In the genomic region with DNA sequence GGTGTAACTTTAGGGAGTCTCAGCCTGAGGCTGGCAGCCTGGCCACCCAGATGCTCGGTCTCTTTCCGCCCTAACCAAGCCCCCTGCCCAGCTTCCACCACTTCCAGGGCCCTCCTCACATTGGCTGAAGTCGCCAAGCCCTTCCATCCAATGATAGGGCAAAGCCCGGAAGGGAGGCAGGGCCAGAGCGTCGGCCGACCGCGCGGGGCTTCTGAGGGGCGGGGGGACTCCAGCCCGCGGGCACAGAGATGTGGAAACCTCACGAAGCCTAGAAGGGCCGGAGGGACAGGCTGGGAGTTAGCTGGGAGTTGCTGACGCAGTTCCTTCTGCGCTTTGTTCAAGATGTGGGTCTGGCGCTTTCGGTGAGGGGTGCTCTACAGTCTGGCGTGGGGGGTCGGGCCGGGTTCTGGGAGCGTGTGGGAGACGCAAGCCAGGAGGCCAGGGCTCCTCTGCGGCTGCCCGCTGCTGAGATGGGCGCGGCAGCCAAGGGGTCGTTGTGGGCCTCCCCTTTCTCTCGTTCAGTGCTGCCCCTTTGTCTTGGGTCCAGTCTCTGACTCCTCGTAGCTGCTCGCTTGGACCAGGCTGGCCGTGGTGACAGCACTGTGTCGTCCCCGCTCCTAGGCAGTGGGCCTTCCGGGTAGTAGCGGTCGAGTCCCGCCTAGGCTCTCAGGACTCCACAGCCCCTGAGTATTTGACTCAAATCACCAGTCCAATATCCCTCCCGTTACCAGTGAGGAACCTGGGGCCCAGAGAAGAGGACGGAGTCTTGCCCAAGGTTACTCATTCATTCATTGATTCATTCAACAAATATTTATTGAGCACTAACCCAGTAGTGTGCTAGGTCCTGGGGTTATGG, we compare ENCODE assay signal across 1 cellular context.
TF ChIP-seq lines count a peak whose summit lies in the region.

A gene (plus strand): TSS at position 319 of the 856 bp plus-strand sequence. CDS start 9,230 bp downstream, outside the sequence.

TF ChIP-seq in HepG2, 621 proteins besides CTCF, POLR2A, EP300 and RAD21 (continued from another document and continues in another):
- TF ChIP-seq, protein P1, sequence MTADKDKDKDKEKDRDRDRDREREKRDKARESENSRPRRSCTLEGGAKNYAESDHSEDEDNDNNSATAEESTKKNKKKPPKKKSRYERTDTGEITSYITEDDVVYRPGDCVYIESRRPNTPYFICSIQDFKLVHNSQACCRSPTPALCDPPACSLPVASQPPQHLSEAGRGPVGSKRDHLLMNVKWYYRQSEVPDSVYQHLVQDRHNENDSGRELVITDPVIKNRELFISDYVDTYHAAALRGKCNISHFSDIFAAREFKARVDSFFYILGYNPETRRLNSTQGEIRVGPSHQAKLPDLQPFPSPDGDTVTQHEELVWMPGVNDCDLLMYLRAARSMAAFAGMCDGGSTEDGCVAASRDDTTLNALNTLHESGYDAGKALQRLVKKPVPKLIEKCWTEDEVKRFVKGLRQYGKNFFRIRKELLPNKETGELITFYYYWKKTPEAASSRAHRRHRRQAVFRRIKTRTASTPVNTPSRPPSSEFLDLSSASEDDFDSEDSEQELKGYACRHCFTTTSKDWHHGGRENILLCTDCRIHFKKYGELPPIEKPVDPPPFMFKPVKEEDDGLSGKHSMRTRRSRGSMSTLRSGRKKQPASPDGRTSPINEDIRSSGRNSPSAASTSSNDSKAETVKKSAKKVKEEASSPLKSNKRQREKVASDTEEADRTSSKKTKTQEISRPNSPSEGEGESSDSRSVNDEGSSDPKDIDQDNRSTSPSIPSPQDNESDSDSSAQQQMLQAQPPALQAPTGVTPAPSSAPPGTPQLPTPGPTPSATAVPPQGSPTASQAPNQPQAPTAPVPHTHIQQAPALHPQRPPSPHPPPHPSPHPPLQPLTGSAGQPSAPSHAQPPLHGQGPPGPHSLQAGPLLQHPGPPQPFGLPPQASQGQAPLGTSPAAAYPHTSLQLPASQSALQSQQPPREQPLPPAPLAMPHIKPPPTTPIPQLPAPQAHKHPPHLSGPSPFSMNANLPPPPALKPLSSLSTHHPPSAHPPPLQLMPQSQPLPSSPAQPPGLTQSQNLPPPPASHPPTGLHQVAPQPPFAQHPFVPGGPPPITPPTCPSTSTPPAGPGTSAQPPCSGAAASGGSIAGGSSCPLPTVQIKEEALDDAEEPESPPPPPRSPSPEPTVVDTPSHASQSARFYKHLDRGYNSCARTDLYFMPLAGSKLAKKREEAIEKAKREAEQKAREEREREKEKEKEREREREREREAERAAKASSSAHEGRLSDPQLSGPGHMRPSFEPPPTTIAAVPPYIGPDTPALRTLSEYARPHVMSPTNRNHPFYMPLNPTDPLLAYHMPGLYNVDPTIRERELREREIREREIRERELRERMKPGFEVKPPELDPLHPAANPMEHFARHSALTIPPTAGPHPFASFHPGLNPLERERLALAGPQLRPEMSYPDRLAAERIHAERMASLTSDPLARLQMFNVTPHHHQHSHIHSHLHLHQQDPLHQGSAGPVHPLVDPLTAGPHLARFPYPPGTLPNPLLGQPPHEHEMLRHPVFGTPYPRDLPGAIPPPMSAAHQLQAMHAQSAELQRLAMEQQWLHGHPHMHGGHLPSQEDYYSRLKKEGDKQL (CRISPR knock-in tag; IDR thresholded peaks at IDR 0.05; ENCODE audit: low read depth), result no peak
- TF ChIP-seq NFATC3 (CRISPR knock-in tag; IDR thresholded peaks at IDR 0.05), result no peak
- no peak for TF ChIP-seq ZNF101 (CRISPR knock-in tag; IDR thresholded peaks at IDR 0.05; ENCODE audit: borderline replicate concordance, low read depth)
- TF ChIP-seq, protein P2, sequence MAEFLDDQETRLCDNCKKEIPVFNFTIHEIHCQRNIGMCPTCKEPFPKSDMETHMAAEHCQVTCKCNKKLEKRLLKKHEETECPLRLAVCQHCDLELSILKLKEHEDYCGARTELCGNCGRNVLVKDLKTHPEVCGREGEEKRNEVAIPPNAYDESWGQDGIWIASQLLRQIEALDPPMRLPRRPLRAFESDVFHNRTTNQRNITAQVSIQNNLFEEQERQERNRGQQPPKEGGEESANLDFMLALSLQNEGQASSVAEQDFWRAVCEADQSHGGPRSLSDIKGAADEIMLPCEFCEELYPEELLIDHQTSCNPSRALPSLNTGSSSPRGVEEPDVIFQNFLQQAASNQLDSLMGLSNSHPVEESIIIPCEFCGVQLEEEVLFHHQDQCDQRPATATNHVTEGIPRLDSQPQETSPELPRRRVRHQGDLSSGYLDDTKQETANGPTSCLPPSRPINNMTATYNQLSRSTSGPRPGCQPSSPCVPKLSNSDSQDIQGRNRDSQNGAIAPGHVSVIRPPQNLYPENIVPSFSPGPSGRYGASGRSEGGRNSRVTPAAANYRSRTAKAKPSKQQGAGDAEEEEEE (CRISPR knock-in tag; IDR thresholded peaks at IDR 0.05; ENCODE audit: borderline replicate concordance), result no peak
- no peak for TF ChIP-seq MEIS2 (CRISPR knock-in tag; IDR thresholded peaks at IDR 0.05)
- TF ChIP-seq GPN1 (CRISPR knock-in tag; IDR thresholded peaks at IDR 0.05; ENCODE audit: borderline replicate concordance), result no peak
- TF ChIP-seq ZNF83 (CRISPR knock-in tag; IDR thresholded peaks at IDR 0.05; ENCODE audit: borderline replicate concordance), result no peak
- peak; percentile 32 for TF ChIP-seq ASH2L (IDR thresholded peaks at IDR 0.05; ENCODE audit: insufficient read length, low read depth, low read length)
- TF ChIP-seq, protein P3, sequence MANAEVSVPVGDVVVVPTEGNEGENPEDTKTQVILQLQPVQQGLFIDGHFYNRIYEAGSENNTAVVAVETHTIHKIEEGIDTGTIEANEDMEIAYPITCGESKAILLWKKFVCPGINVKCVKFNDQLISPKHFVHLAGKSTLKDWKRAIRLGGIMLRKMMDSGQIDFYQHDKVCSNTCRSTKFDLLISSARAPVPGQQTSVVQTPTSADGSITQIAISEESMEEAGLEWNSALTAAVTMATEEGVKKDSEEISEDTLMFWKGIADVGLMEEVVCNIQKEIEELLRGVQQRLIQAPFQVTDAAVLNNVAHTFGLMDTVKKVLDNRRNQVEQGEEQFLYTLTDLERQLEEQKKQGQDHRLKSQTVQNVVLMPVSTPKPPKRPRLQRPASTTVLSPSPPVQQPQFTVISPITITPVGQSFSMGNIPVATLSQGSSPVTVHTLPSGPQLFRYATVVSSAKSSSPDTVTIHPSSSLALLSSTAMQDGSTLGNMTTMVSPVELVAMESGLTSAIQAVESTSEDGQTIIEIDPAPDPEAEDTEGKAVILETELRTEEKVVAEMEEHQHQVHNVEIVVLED (CRISPR knock-in tag; IDR thresholded peaks at IDR 0.05; ENCODE audit: borderline replicate concordance), result peak; percentile 41; the same call in 1 of the 2 replicates
- TF ChIP-seq ESRRA (CRISPR knock-in tag; IDR thresholded peaks at IDR 0.05; ENCODE audit: low read depth), result no peak
- TF ChIP-seq ZNF577 (CRISPR knock-in tag; IDR thresholded peaks at IDR 0.05; ENCODE audit: borderline replicate concordance, low read depth), result no peak
- TF ChIP-seq POGZ (CRISPR knock-in tag; IDR thresholded peaks at IDR 0.05), result no peak; the same call in 1 of the 2 replicates
- no peak for TF ChIP-seq ZSCAN20 (CRISPR knock-in tag; IDR thresholded peaks at IDR 0.05; ENCODE audit: borderline replicate concordance)
- TF ChIP-seq, protein P4, sequence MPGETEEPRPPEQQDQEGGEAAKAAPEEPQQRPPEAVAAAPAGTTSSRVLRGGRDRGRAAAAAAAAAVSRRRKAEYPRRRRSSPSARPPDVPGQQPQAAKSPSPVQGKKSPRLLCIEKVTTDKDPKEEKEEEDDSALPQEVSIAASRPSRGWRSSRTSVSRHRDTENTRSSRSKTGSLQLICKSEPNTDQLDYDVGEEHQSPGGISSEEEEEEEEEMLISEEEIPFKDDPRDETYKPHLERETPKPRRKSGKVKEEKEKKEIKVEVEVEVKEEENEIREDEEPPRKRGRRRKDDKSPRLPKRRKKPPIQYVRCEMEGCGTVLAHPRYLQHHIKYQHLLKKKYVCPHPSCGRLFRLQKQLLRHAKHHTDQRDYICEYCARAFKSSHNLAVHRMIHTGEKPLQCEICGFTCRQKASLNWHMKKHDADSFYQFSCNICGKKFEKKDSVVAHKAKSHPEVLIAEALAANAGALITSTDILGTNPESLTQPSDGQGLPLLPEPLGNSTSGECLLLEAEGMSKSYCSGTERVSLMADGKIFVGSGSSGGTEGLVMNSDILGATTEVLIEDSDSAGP (CRISPR knock-in tag; IDR thresholded peaks at IDR 0.05; ENCODE audit: borderline replicate concordance), result peak; percentile 68; the same call in 1 of the 2 replicates
- no peak for TF ChIP-seq ZNF737 (CRISPR knock-in tag; IDR thresholded peaks at IDR 0.05; ENCODE audit: borderline replicate concordance)
- TF ChIP-seq, protein P5, sequence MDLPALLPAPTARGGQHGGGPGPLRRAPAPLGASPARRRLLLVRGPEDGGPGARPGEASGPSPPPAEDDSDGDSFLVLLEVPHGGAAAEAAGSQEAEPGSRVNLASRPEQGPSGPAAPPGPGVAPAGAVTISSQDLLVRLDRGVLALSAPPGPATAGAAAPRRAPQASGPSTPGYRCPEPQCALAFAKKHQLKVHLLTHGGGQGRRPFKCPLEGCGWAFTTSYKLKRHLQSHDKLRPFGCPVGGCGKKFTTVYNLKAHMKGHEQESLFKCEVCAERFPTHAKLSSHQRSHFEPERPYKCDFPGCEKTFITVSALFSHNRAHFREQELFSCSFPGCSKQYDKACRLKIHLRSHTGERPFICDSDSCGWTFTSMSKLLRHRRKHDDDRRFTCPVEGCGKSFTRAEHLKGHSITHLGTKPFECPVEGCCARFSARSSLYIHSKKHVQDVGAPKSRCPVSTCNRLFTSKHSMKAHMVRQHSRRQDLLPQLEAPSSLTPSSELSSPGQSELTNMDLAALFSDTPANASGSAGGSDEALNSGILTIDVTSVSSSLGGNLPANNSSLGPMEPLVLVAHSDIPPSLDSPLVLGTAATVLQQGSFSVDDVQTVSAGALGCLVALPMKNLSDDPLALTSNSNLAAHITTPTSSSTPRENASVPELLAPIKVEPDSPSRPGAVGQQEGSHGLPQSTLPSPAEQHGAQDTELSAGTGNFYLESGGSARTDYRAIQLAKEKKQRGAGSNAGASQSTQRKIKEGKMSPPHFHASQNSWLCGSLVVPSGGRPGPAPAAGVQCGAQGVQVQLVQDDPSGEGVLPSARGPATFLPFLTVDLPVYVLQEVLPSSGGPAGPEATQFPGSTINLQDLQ (CRISPR knock-in tag; IDR thresholded peaks at IDR 0.05), result 0 out of 2 replicates have a peak, but pooled peaks have one; percentile 32
- TF ChIP-seq ZSCAN30 (CRISPR knock-in tag; IDR thresholded peaks at IDR 0.05), result no peak
- TF ChIP-seq, protein P6, sequence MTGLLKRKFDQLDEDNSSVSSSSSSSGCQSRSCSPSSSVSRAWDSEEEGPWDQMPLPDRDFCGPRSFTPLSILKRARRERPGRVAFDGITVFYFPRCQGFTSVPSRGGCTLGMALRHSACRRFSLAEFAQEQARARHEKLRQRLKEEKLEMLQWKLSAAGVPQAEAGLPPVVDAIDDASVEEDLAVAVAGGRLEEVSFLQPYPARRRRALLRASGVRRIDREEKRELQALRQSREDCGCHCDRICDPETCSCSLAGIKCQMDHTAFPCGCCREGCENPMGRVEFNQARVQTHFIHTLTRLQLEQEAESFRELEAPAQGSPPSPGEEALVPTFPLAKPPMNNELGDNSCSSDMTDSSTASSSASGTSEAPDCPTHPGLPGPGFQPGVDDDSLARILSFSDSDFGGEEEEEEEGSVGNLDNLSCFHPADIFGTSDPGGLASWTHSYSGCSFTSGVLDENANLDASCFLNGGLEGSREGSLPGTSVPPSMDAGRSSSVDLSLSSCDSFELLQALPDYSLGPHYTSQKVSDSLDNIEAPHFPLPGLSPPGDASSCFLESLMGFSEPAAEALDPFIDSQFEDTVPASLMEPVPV (CRISPR knock-in tag; IDR thresholded peaks at IDR 0.05), result no peak
- TF ChIP-seq ZNF773 (CRISPR knock-in tag; IDR thresholded peaks at IDR 0.05; ENCODE audit: borderline replicate concordance), result no peak
- no peak for TF ChIP-seq ZNF180 (CRISPR knock-in tag; IDR thresholded peaks at IDR 0.05; ENCODE audit: borderline replicate concordance, low read depth)
- TF ChIP-seq ZNF251 (CRISPR knock-in tag; IDR thresholded peaks at IDR 0.05), result no peak
- TF ChIP-seq, protein P7, sequence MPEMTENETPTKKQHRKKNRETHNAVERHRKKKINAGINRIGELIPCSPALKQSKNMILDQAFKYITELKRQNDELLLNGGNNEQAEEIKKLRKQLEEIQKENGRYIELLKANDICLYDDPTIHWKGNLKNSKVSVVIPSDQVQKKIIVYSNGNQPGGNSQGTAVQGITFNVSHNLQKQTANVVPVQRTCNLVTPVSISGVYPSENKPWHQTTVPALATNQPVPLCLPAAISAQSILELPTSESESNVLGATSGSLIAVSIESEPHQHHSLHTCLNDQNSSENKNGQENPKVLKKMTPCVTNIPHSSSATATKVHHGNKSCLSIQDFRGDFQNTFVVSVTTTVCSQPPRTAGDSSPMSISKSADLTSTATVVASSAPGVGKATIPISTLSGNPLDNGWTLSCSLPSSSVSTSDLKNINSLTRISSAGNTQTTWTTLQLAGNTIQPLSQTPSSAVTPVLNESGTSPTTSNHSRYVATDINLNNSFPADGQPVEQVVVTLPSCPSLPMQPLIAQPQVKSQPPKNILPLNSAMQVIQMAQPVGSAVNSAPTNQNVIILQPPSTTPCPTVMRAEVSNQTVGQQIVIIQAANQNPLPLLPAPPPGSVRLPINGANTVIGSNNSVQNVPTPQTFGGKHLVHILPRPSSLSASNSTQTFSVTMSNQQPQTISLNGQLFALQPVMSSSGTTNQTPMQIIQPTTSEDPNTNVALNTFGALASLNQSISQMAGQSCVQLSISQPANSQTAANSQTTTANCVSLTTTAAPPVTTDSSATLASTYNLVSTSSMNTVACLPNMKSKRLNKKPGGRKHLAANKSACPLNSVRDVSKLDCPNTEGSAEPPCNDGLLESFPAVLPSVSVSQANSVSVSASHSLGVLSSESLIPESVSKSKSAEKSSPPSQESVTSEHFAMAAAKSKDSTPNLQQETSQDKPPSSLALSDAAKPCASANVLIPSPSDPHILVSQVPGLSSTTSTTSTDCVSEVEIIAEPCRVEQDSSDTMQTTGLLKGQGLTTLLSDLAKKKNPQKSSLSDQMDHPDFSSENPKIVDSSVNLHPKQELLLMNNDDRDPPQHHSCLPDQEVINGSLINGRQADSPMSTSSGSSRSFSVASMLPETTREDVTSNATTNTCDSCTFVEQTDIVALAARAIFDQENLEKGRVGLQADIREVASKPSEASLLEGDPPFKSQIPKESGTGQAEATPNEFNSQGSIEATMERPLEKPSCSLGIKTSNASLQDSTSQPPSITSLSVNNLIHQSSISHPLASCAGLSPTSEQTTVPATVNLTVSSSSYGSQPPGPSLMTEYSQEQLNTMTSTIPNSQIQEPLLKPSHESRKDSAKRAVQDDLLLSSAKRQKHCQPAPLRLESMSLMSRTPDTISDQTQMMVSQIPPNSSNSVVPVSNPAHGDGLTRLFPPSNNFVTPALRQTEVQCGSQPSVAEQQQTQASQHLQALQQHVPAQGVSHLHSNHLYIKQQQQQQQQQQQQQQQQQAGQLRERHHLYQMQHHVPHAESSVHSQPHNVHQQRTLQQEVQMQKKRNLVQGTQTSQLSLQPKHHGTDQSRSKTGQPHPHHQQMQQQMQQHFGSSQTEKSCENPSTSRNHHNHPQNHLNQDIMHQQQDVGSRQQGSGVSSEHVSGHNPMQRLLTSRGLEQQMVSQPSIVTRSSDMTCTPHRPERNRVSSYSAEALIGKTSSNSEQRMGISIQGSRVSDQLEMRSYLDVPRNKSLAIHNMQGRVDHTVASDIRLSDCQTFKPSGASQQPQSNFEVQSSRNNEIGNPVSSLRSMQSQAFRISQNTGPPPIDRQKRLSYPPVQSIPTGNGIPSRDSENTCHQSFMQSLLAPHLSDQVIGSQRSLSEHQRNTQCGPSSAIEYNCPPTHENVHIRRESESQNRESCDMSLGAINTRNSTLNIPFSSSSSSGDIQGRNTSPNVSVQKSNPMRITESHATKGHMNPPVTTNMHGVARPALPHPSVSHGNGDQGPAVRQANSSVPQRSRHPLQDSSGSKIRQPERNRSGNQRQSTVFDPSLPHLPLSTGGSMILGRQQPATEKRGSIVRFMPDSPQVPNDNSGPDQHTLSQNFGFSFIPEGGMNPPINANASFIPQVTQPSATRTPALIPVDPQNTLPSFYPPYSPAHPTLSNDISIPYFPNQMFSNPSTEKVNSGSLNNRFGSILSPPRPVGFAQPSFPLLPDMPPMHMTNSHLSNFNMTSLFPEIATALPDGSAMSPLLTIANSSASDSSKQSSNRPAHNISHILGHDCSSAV (CRISPR knock-in tag; IDR thresholded peaks at IDR 0.05; ENCODE audit: borderline replicate concordance), result no peak
